ENCODE assay signal across 10 cellular contexts in the genomic region with DNA sequence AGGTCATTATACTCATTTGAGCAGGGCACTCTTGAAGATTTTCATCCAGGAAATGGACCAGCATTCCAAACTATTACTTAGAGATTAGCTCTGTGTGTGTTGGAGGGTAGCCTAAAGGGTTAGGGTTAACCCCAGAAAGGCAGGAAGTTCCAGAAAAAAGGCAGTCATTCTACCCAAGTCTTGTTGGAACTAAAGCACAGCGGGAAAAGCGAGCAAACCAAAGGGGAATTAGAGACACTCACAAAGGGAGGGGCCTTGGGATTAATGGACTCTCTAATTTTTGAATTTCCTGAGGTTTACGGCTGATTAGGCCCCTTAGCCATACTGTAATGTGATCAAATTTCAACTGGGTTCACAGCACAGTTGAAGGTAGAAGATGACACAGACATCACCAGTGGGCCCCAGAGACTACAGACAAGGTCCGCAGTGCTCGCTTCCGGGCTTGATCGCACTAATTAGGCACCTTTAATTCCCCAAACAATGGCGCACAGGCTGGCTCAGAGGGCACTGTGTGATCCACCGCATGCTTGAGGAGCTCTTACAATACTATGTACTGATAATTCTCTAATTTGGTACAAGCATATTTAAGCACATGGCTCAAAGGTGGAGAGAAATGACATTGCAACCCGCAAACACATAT. TPM values are rescaled to one million over a fixed set of nuclear protein-coding genes. Genes with fewer than 3 reads are reported as not detected.
DNase-seq lines count a peak whose midpoint lies in the region; ATAC-seq and TF ChIP-seq lines count a peak whose summit lies in the region.
"Had no signal": no experiment of that assay in that cellular context is flagged by ENCODE, and none has a peak within 500 bp of the region (broad histone marks: within the 10 kb centered on the region; RNA-seq: fewer than 3 reads in every experiment).

No MANE protein-coding gene starts in this region.

- no peak for ATAC-seq in HG02852 (IDR thresholded peaks at IDR 0.05; ENCODE audit: unreplicated experiment)
- ATAC-seq: left lobe of liver had no signal

- TF ChIP-seq EP300 in sigmoid colon (IDR thresholded peaks at IDR 0.05), result no peak

- H3K27ac ChIP-seq in esophagus squamous epithelium (peak overlapping the region in 3 of 4 donors; percentile 50 to 88 (median 87)), sigmoid colon (peak overlapping the region; percentile 61 to 98 (median 79)), WERI-Rb-1 (no peak overlapping the region)
- H3K27ac ChIP-seq: 22Rv1 had no signal

- WGBS in esophagus squamous epithelium, 2 donors, result 62 to 84% methylated on average over 10 of the region's 10 CpGs
- 92 to 96% methylated on average over 10 of the region's 10 CpGs for WGBS in sigmoid colon, 2 donors

- no peak for TF ChIP-seq CTCF in esophagus squamous epithelium (IDR thresholded peaks at IDR 0.05)
- no peak for TF ChIP-seq CTCF in sigmoid colon (IDR thresholded peaks at IDR 0.05)
- no peak for TF ChIP-seq CTCF in WERI-Rb-1 (IDR thresholded peaks at IDR 0.05; ENCODE audit: low read depth, low read length)

- H3K4me1 ChIP-seq in esophagus squamous epithelium (peaks cover 47 to 100% (median 86%) of the 10 kb centered on the region in 3 donors), sigmoid colon (peaks cover 0 to 94% (median 94%) of the 10 kb centered on the region in 4 donors)

- peak; percentile 22 for DNase-seq in NCI-H1436 (lab: John Stamatoyannopoulos, UW)
- DNase-seq in NCI-H1436 treated with DMSO at 0.1 percent for 48 hours (lab: John Stamatoyannopoulos, UW), result no peak
- peak; percentile 82 for DNase-seq in NCI-H2171 treated with DMSO at 0.1 percent for 48 hours (lab: John Stamatoyannopoulos, UW)
- no peak for DNase-seq in esophagus squamous epithelium (lab: John Stamatoyannopoulos, UW)
- DNase-seq in sigmoid colon, result no peak
- no peak for DNase-seq in WERI-Rb-1
- DNase-seq in H4 (ENCODE audit: low spot score), result no peak

- TF ChIP-seq POLR2A in esophagus squamous epithelium (IDR thresholded peaks at IDR 0.05) (no peak), sigmoid colon (IDR thresholded peaks at IDR 0.05) (no peak)

- intact Hi-C loops in esophagus squamous epithelium (cut with DNase I), result no loop called here
- intact Hi-C loops in sigmoid colon (cut with DNase I), result no loop called here

- H3K9me3 ChIP-seq in esophagus squamous epithelium (no peaks in the 10 kb centered on the region), sigmoid colon (no peaks in the 10 kb centered on the region), WERI-Rb-1 (ENCODE audit: severe bottlenecking) (no peaks in the 10 kb centered on the region)

- peaks cover 0 to 8% (median 0%) of the 10 kb centered on the region in 3 donors for H3K36me3 ChIP-seq in esophagus squamous epithelium
- H3K36me3 ChIP-seq in sigmoid colon, result no peaks in the 10 kb centered on the region
- H3K36me3 ChIP-seq in WERI-Rb-1, result no peaks in the 10 kb centered on the region; the same call in 1 of the 2 replicates

- H3K4me3 ChIP-seq in esophagus squamous epithelium (no peak overlapping the region), sigmoid colon (no peak overlapping the region), WERI-Rb-1 (ENCODE audit: low read depth, low read length) (no peak overlapping the region)

- H3K27me3 ChIP-seq in esophagus squamous epithelium, result no peaks in the 10 kb centered on the region
- no peaks in the 10 kb centered on the region for H3K27me3 ChIP-seq in sigmoid colon
- H3K27me3 ChIP-seq in WERI-Rb-1 (ENCODE audit: insufficient read depth, low read depth, severe bottlenecking), result no peaks in the 10 kb centered on the region

RNA-seq across cellular contexts. Expression of a gene that starts 28.3 kb away (rescaled TPM):
- total RNA-seq in esophagus squamous epithelium (100 to 1,000 TPM in 3 of 4 donors, 10 to 100 TPM in 1; 89.4 to 146 (median 126) TPM), sigmoid colon (100 to 1,000 TPM; 128 to 214 (median 145) TPM)
- 100 to 1,000 TPM; 372 to 454 (median 393) TPM for polyA plus RNA-seq in sigmoid colon
- total RNA-seq in H4 (2014; rRNA removed; shearing (Covaris generic)), result 165 and 184 TPM in 2 replicates

Comparison
In these comparisons a context has a peak if more than half of its experiments do, and no peak if none do; other contexts are left out.
1. DNase-seq: peak in NCI-H1436 (single experiment) and NCI-H2171 treated with DMSO at 0.1 percent for 48 hours (single experiment); none in NCI-H1436 treated with DMSO at 0.1 percent for 48 hours (single experiment), esophagus squamous epithelium (single experiment), sigmoid colon (single experiment), WERI-Rb-1 (single experiment) and H4 (single experiment).